ENCODE assay signal across 20 cellular contexts in genomic region chr16:79270011-79270410, GRCh38.
A peak's percentile ranks its signal among the peaks of the same experiment; 100 is the strongest.
DNase-seq lines count a peak whose midpoint lies in the region; ATAC-seq and TF ChIP-seq lines count a peak whose summit lies in the region.
"Had no signal": no experiment of that assay in that cellular context is flagged by ENCODE, and none has a peak within 500 bp of the region (broad histone marks: within the 10 kb centered on the region; RNA-seq: fewer than 3 reads in every experiment).

No MANE protein-coding gene starts in this region.

- no peak for TF ChIP-seq CTCF in mesothelial cell of epicardium (IDR thresholded peaks at IDR 0.05; ENCODE audit: unreplicated experiment)

- no peak for ATAC-seq in left ventricle myocardium superior
- no peak for ATAC-seq in activated T-helper 17 cell treated with anti-CD3 and anti-CD28 coated beads, Interleukin-2, amount 50 U/mL, for 72 hours (replicated peaks)
- peak; percentile 34 to 37 for ATAC-seq in stimulated activated naive B cell treated with anti-CD40 and anti-IgM and Interleukin-4, amounts not matched to agents 10 μg/mL and 1 μg/mL and 100 μg/mL, for 72 hours (replicated peaks)
- ATAC-seq in HG03095 (IDR thresholded peaks at IDR 0.05; ENCODE audit: unreplicated experiment), result no peak
- ATAC-seq: right lobe of liver had no signal

- peak overlapping the region in 1 of 3 donors; percentile 86 for H3K27ac Mint-ChIP-seq in IgD-negative memory B cell
- peak overlapping the region; percentile 94 for H3K27ac Mint-ChIP-seq in activated T-helper 17 cell treated with anti-CD3 and anti-CD28 coated beads, Interleukin-2, amount 50 U/mL, for 72 hours
- H3K27ac Mint-ChIP-seq in stimulated activated naive B cell treated with anti-CD40 and anti-IgM and Interleukin-4, amounts not matched to agents 10 μg/mL and 1 μg/mL and 100 μg/mL, for 72 hours, result no peak overlapping the region
- no peak overlapping the region for H3K27ac Mint-ChIP-seq in mesothelial cell of epicardium
- H3K27ac Mint-ChIP-seq: stimulated activated naive CD8-positive, alpha-beta T cell treated with anti-CD3 and anti-CD28 coated beads, Interleukin-15, amount 100 ng/mL, for 72 hours had no signal

- peaks cover 40% of the 10 kb centered on the region for H3K27me3 Mint-ChIP-seq in IgD-negative memory B cell
- H3K27me3 Mint-ChIP-seq in activated T-helper 17 cell treated with anti-CD3 and anti-CD28 coated beads, Interleukin-2, amount 50 U/mL, for 72 hours, result no peaks in the 10 kb centered on the region
- H3K27me3 Mint-ChIP-seq in stimulated activated naive B cell treated with anti-CD40 and anti-IgM and Interleukin-4, amounts not matched to agents 10 μg/mL and 1 μg/mL and 100 μg/mL, for 72 hours, result peaks cover 41 to 52% of the 10 kb centered on the region in 2 donors
- H3K27me3 Mint-ChIP-seq in mesothelial cell of epicardium (ENCODE audit: low read depth), result peaks cover 33% of the 10 kb centered on the region

- intact Hi-C loops in cardiac septum (cut with DNase I), result no loop called here
- intact Hi-C loops in left ventricle myocardium superior (cut with micrococcal nuclease), result no loop called here

- peaks cover 2% of the 10 kb centered on the region for H3K36me3 Mint-ChIP-seq in IgD-negative memory B cell
- peaks cover 12% of the 10 kb centered on the region for H3K36me3 Mint-ChIP-seq in activated T-helper 17 cell treated with anti-CD3 and anti-CD28 coated beads, Interleukin-2, amount 50 U/mL, for 72 hours (ENCODE audit: low read depth)
- H3K36me3 Mint-ChIP-seq in stimulated activated naive B cell treated with anti-CD40 and anti-IgM and Interleukin-4, amounts not matched to agents 10 μg/mL and 1 μg/mL and 100 μg/mL, for 72 hours, result no peaks in the 10 kb centered on the region
- H3K36me3 Mint-ChIP-seq in mesothelial cell of epicardium, result no peaks in the 10 kb centered on the region

- H3K4me1 Mint-ChIP-seq in IgD-negative memory B cell, result peaks cover 16 to 26% (median 18%) of the 10 kb centered on the region in 3 donors
- H3K4me1 Mint-ChIP-seq in activated T-helper 17 cell treated with anti-CD3 and anti-CD28 coated beads, Interleukin-2, amount 50 U/mL, for 72 hours, result peaks cover 80% of the 10 kb centered on the region
- peaks cover 41 to 54% of the 10 kb centered on the region in 2 donors for H3K4me1 Mint-ChIP-seq in stimulated activated naive B cell treated with anti-CD40 and anti-IgM and Interleukin-4, amounts not matched to agents 10 μg/mL and 1 μg/mL and 100 μg/mL, for 72 hours
- no peaks in the 10 kb centered on the region for H3K4me1 Mint-ChIP-seq in mesothelial cell of epicardium

- peak; percentile 12 for DNase-seq in cardiac septum (ENCODE audit: low spot score)
- DNase-seq in left ventricle myocardium superior, result no peak
- DNase-seq in stimulated activated naive B cell treated with anti-CD40 and anti-IgM and Interleukin-4, amounts not matched to agents 10 μg/mL and 1 μg/mL and 100 μg/mL, for 72 hours, result no peak
- DNase-seq in mesothelial cell of epicardium (ENCODE audit: low spot score in 2 of 2, unreplicated experiment in 2 of 2), result no peak
- DNase-seq: DMS53, dorsolateral prefrontal cortex, GDM1, GM23248, kidney glomerular epithelial cell, NCI-H1417 treated with DMSO at 0.1 percent for 48 hours, NCI-H446, OCI-M1, right lobe of liver, SK-N-SH, T-helper 9 cell, thyroid gland had no signal

- peaks cover 0 to 2% (median 2%) of the 10 kb centered on the region in 3 donors for H3K9me3 Mint-ChIP-seq in IgD-negative memory B cell
- H3K9me3 Mint-ChIP-seq in activated T-helper 17 cell treated with anti-CD3 and anti-CD28 coated beads, Interleukin-2, amount 50 U/mL, for 72 hours, result peaks cover 9% of the 10 kb centered on the region
- H3K9me3 Mint-ChIP-seq in stimulated activated naive B cell treated with anti-CD40 and anti-IgM and Interleukin-4, amounts not matched to agents 10 μg/mL and 1 μg/mL and 100 μg/mL, for 72 hours, result no peaks in the 10 kb centered on the region
- no peaks in the 10 kb centered on the region for H3K9me3 Mint-ChIP-seq in mesothelial cell of epicardium

- H3K4me3 Mint-ChIP-seq in IgD-negative memory B cell (peak overlapping the region in 3 of 4 donors; percentile 15 to 88 (median 39)), mesothelial cell of epicardium (no peak overlapping the region)
- H3K4me3 Mint-ChIP-seq in activated T-helper 17 cell treated with anti-CD3 and anti-CD28 coated beads, Interleukin-2, amount 50 U/mL, for 72 hours, result peak overlapping the region; percentile 83
- no peak overlapping the region for H3K4me3 Mint-ChIP-seq in stimulated activated naive B cell treated with anti-CD40 and anti-IgM and Interleukin-4, amounts not matched to agents 10 μg/mL and 1 μg/mL and 100 μg/mL, for 72 hours

Comparison
In these comparisons a context has a peak if more than half of its experiments do, and no peak if none do; other contexts are left out.
1. ATAC-seq: peak in stimulated activated naive B cell treated with anti-CD40 and anti-IgM and Interleukin-4, amounts not matched to agents 10 μg/mL and 1 μg/mL and 100 μg/mL, for 72 hours (2 of 2); none in left ventricle myocardium superior (single experiment), activated T-helper 17 cell treated with anti-CD3 and anti-CD28 coated beads, Interleukin-2, amount 50 U/mL, for 72 hours (single experiment) and HG03095 (single experiment).
2. H3K4me3 Mint-ChIP-seq: peak in IgD-negative memory B cell (3 of 4) and activated T-helper 17 cell treated with anti-CD3 and anti-CD28 coated beads, Interleukin-2, amount 50 U/mL, for 72 hours (single experiment); none in stimulated activated naive B cell treated with anti-CD40 and anti-IgM and Interleukin-4, amounts not matched to agents 10 μg/mL and 1 μg/mL and 100 μg/mL, for 72 hours (0 of 2) and mesothelial cell of epicardium (single experiment).